1 cellular context compared by ENCODE assay signal in genomic region chr5:91235194-91235793, GRCh38.
TF ChIP-seq lines count a peak whose summit lies in the region.

No MANE protein-coding gene starts in this region.

TF ChIP-seq in liver, 16 proteins besides CTCF, POLR2A, EP300 and RAD21 (continued from another document):
- TF ChIP-seq ZBTB33 (IDR thresholded peaks at IDR 0.05) (no peak), MAX (IDR thresholded peaks at IDR 0.05) (no peak), FOXA1 (IDR thresholded peaks at IDR 0.05) (no peak), NR2F2 (IDR thresholded peaks at IDR 0.05) (peak; percentile 78), FOXA2 (IDR thresholded peaks at IDR 0.05) (no peak), ATF3 (IDR thresholded peaks at IDR 0.05) (no peak), EGR1 (IDR thresholded peaks at IDR 0.05; ENCODE audit: low read depth in 2 of 2) (no peak), SP1 (IDR thresholded peaks at IDR 0.05) (peak; percentile 65), GABPA (IDR thresholded peaks at IDR 0.05 in 1 of 2, conservative IDR thresholded peaks at IDR 0.05 in 1 of 2) (no peak), TAF1 (conservative IDR thresholded peaks at IDR 0.05) (no peak), JUND (IDR thresholded peaks at IDR 0.05) (no peak), REST (IDR thresholded peaks at IDR 0.05) (peak; percentile 27), HNF4G (IDR thresholded peaks at IDR 0.05) (peak; percentile 6), HNF4A (conservative IDR thresholded peaks at IDR 0.05) (peak; percentile 64 to 69), YY1 (IDR thresholded peaks at IDR 0.05) (peak; percentile 33)
